In the genomic region with DNA sequence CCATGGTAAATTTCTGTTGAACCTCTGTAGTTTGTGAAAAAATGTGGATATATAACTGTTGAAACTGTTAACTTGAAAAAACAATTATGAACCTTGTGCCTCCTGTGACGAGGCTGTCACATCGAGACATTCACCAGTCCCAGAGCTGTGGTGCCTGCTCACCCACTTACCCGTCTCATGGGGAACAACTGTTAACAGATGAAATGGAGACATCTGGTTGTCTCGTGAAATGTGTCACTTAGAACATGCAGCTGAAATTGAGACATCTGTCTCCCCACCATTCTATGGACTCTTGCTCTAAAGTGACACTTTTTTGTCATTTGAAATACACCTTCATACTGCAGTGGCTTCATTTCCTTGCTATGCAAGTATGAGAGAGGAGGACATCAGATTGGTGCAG, we compare ENCODE assay signal across 28 cellular contexts.
"Had no signal": no experiment of that assay in that cellular context is flagged by ENCODE, and none has a peak within 500 bp of the region (broad histone marks: within the 10 kb centered on the region; RNA-seq: fewer than 3 reads in every experiment).

No MANE protein-coding gene starts in this region.

- H3K27me3 ChIP-seq: brain microvascular endothelial cell, dorsolateral prefrontal cortex, heart right ventricle had no signal

- H3K4me3 ChIP-seq: coronary artery, dorsolateral prefrontal cortex, heart right ventricle had no signal

- H3K4me3 Mint-ChIP-seq: activated B cell treated with CpG ODN at 0.5 μM for 24 hours; activated CD8-positive, alpha-beta T cell treated with anti-CD3 and anti-CD28 coated beads for 36 hours; activated naive CD8-positive, alpha-beta T cell; activated T-cell treated with anti-CD3 and anti-CD28 coated beads, Interleukin-2, amount 50 U/mL, for 4 hours; activated T-helper 17 cell treated with anti-CD3 and anti-CD28 coated beads, Interleukin-2, amount 50 U/mL, for 72 hours; central memory CD8-positive, alpha-beta T cell; dendritic cell treated with granulocyte-macrophage colony-stimulating factor and Interleukin-4, amounts not matched to agents 40 ng/mL and 50 ng/mL, for 4 days; endodermal cell; T-helper 17 cell; T-helper 2 cell treated with Interferon-gamma antibody and Interleukin-4, amounts not matched to agents 5 μg/mL and 100 μg/mL, for 36 hours had no signal

- H3K9me3 Mint-ChIP-seq: activated B cell treated with CpG ODN at 0.5 μM for 24 hours; activated CD8-positive, alpha-beta T cell treated with anti-CD3 and anti-CD28 coated beads for 36 hours; activated T-cell treated with anti-CD3 and anti-CD28 coated beads, Interleukin-2, amount 50 U/mL, for 4 hours; activated T-helper 17 cell treated with anti-CD3 and anti-CD28 coated beads, Interleukin-2, amount 50 U/mL, for 72 hours; central memory CD8-positive, alpha-beta T cell; dendritic cell treated with granulocyte-macrophage colony-stimulating factor and Interleukin-4, amounts not matched to agents 40 ng/mL and 50 ng/mL, for 4 days; endodermal cell; T-helper 2 cell treated with Interferon-gamma antibody and Interleukin-4, amounts not matched to agents 5 μg/mL and 100 μg/mL, for 36 hours had no signal

- DNase-seq: activated B cell treated with CpG ODN at 0.5 μM for 24 hours; activated CD4-positive, alpha-beta T cell treated with anti-CD3 and anti-CD28 coated beads for 48 hours; activated CD4-positive, alpha-beta T cell treated with anti-CD3 and anti-CD28 coated beads, Interleukin-2, amount 50 U/mL, for 1 hour; activated CD4-positive, alpha-beta T cell treated with anti-CD3 and anti-CD28 coated beads, Interleukin-2, amount 50 U/mL, for 48 hours; activated CD8-positive, alpha-beta memory T cell treated with anti-CD3 and anti-CD28 coated beads for 24 hours; activated CD8-positive, alpha-beta T cell treated with anti-CD3 and anti-CD28 coated beads for 36 hours; activated effector memory CD4-positive, alpha-beta T cell treated with Interleukin-2 at 50 U/mL for 16 hours; activated gamma-delta T cell treated with Interleukin-2 at 50 U/mL for 16 hours; activated naive CD4-positive, alpha-beta T cell treated with anti-CD3 and anti-CD28 coated beads, Interleukin-2, amount 50 U/mL, for 16 hours; activated naive CD4-positive, alpha-beta T cell treated with Interleukin-2 at 50 U/mL for 16 hours; activated T-cell treated with anti-CD3 and anti-CD28 coated beads, Interleukin-2, amount 50 U/mL, for 4 hours; amniotic stem cell; anterior cingulate cortex; brain microvascular endothelial cell; dorsolateral prefrontal cortex; effector memory CD4-positive, alpha-beta T cell; endodermal cell; foreskin fibroblast; heart right ventricle; T-helper 17 cell; T1000; WERI-Rb-1 had no signal

- H3K27me3 Mint-ChIP-seq: activated B cell treated with CpG ODN at 0.5 μM for 24 hours, T-helper 17 cell had no signal

- H3K36me3 Mint-ChIP-seq: activated naive CD8-positive, alpha-beta T cell had no signal

- H3K27ac ChIP-seq: brain microvascular endothelial cell, coronary artery, WERI-Rb-1 had no signal

- H3K36me3 ChIP-seq: brain microvascular endothelial cell, heart right ventricle, WERI-Rb-1 had no signal

- H3K27ac Mint-ChIP-seq: activated B cell treated with CpG ODN at 0.5 μM for 24 hours; activated CD8-positive, alpha-beta T cell treated with anti-CD3 and anti-CD28 coated beads for 36 hours; activated naive CD8-positive, alpha-beta T cell; activated T-helper 17 cell treated with anti-CD3 and anti-CD28 coated beads, Interleukin-2, amount 50 U/mL, for 72 hours; dendritic cell treated with granulocyte-macrophage colony-stimulating factor and Interleukin-4, amounts not matched to agents 40 ng/mL and 50 ng/mL, for 4 days; endodermal cell; T-helper 17 cell; T-helper 2 cell treated with Interferon-gamma antibody and Interleukin-4, amounts not matched to agents 5 μg/mL and 100 μg/mL, for 36 hours had no signal

- H3K4me1 Mint-ChIP-seq: activated B cell treated with CpG ODN at 0.5 μM for 24 hours; central memory CD8-positive, alpha-beta T cell had no signal
